ENCODE assay signal across 8 cellular contexts in genomic region chr1:52552505-52553371, GRCh38. TPM values are rescaled to one million over a fixed set of nuclear protein-coding genes. Genes with fewer than 3 reads are reported as not detected.
A peak's percentile ranks its signal among the peaks of the same experiment; 100 is the strongest.
DNase-seq lines count a peak whose midpoint lies in the region; ATAC-seq and TF ChIP-seq lines count a peak whose summit lies in the region.

Gene TUT4 (minus strand): TSS chr1:52553092. CDS start chr1:52526280, 26,812 bp downstream.

- H2BK5ac ChIP-seq in trophoblast cell (ENCODE audit: low read depth, low read length, poor library complexity): peak within 1 kb of the TSS; percentile 89

- H3K9me3 ChIP-seq in heart left ventricle: no peaks in the 10 kb centered on the region
- H3K9me3 ChIP-seq in trophoblast cell (ENCODE audit: insufficient read depth, low read depth, low read length): no peaks in the 10 kb centered on the region
- H3K9me3 ChIP-seq in tibial artery: no peaks in the 10 kb centered on the region

- peak within 1 kb of the TSS; percentile 72 for H3K4me2 ChIP-seq in trophoblast cell (ENCODE audit: low read length)

- H3K27me3 Mint-ChIP-seq in activated naive CD8-positive, alpha-beta T cell treated with anti-CD3 and anti-CD28 coated beads, Interleukin-2, amount 50 U/mL, for 24 hours: no peaks in the 10 kb centered on the region

- H4K12ac ChIP-seq in trophoblast cell (ENCODE audit: low read depth, low read length): peak within 1 kb of the TSS; percentile 81

- WGBS in heart left ventricle, 4 donors: 0 to 1% (median 1%) methylated on average over 31 to 68 of the region's 68 CpGs
- WGBS in trophoblast cell (ENCODE audit: extremely low coverage, insufficient coverage, insufficient read length): no CpG with 5 or more reads among the region's 68 CpGs

- H3K79me2 ChIP-seq in trophoblast cell (ENCODE audit: control insufficient read depth, insufficient read depth, low read length, poor library complexity): peaks cover 11% of the 10 kb centered on the region

- peak within 1 kb of the TSS; percentile 36 for H2AK5ac ChIP-seq in trophoblast cell (ENCODE audit: low read length)

- H3K14ac ChIP-seq in trophoblast cell (ENCODE audit: low read length): peak within 1 kb of the TSS; percentile 79

- peaks cover 0 to 30% (median 13%) of the 10 kb centered on the region in 12 donors for H3K4me1 ChIP-seq in heart left ventricle
- peaks cover 2 to 5% of the 10 kb centered on the region in 2 experiments for H3K4me1 ChIP-seq in trophoblast cell (ENCODE audit: control insufficient read depth in 1 of 2, insufficient read depth in 2 of 2, low read length in 2 of 2)
- peaks cover 0 to 12% (median 5%) of the 10 kb centered on the region in 4 donors for H3K4me1 ChIP-seq in tibial artery

- peak in 1 of 2 donors; percentile 35 for TF ChIP-seq POLR2A in heart left ventricle (IDR thresholded peaks at IDR 0.05)

- peak; percentile 63 for ATAC-seq in activated naive CD8-positive, alpha-beta T cell treated with anti-CD3 and anti-CD28 coated beads, Interleukin-2, amount 50 U/mL, for 24 hours
- peak; percentile 89 to 92 (median 91) for ATAC-seq in heart left ventricle

- H3K18ac ChIP-seq in trophoblast cell (ENCODE audit: low read length): peak within 1 kb of the TSS; percentile 93

- peak within 1 kb of the TSS; percentile 7 for H2BK12ac ChIP-seq in trophoblast cell (ENCODE audit: low read length)

- H3K4ac ChIP-seq in trophoblast cell (ENCODE audit: low read depth, low read length): peak within 1 kb of the TSS; percentile 46

- no peaks in the 10 kb centered on the region for H3K27me3 ChIP-seq in H7 (ENCODE audit: control insufficient read depth, insufficient read depth, low read length)
- H3K27me3 ChIP-seq in heart left ventricle: no peaks in the 10 kb centered on the region
- no peaks in the 10 kb centered on the region for H3K27me3 ChIP-seq in trophoblast cell (ENCODE audit: insufficient read depth, low read length)
- H3K27me3 ChIP-seq in tibial artery: no peaks in the 10 kb centered on the region

- no peaks in the 10 kb centered on the region for H3K9me3 Mint-ChIP-seq in activated naive CD8-positive, alpha-beta T cell treated with anti-CD3 and anti-CD28 coated beads, Interleukin-2, amount 50 U/mL, for 24 hours

- H3K4me3 ChIP-seq in H7 (ENCODE audit: insufficient read depth, low read depth, low read length) (peak within 1 kb of the TSS; percentile 93), heart left ventricle (peak within 1 kb of the TSS; percentile 77 to 100 (median 98)), trophoblast cell (ENCODE audit: low read depth, low read length) (peak within 1 kb of the TSS; percentile 99), tibial artery (peak within 1 kb of the TSS; percentile 77 to 82)

- DNase-seq in EH (ENCODE audit: low read depth): peak; percentile 77
- DNase-seq in H7: peak; percentile 94
- DNase-seq in MV-4-11 (lab: John Stamatoyannopoulos, UW): peak; percentile 37
- peak; percentile 48 to 71 for DNase-seq in SW 1271 (lab: John Stamatoyannopoulos, UW)
- DNase-seq in activated naive CD8-positive, alpha-beta T cell treated with anti-CD3 and anti-CD28 coated beads, Interleukin-2, amount 50 U/mL, for 24 hours: peak; percentile 77
- peak; percentile 82 to 90 (median 85) for DNase-seq in heart left ventricle
- peak; percentile 57 to 70 for DNase-seq in trophoblast cell
- peak; percentile 72 to 82 for DNase-seq in tibial artery

- H3K4me1 Mint-ChIP-seq in activated naive CD8-positive, alpha-beta T cell treated with anti-CD3 and anti-CD28 coated beads, Interleukin-2, amount 50 U/mL, for 24 hours: peaks cover 39% of the 10 kb centered on the region

- H3K4me3 Mint-ChIP-seq in activated naive CD8-positive, alpha-beta T cell treated with anti-CD3 and anti-CD28 coated beads, Interleukin-2, amount 50 U/mL, for 24 hours: no peak within 1 kb of the TSS

- no peaks in the 10 kb centered on the region for H3K36me3 Mint-ChIP-seq in activated naive CD8-positive, alpha-beta T cell treated with anti-CD3 and anti-CD28 coated beads, Interleukin-2, amount 50 U/mL, for 24 hours (ENCODE audit: low read depth)

- H3K27ac ChIP-seq in heart left ventricle (peak within 1 kb of the TSS; percentile 48 to 96 (median 92)), trophoblast cell (ENCODE audit: low read depth, low read length) (peak within 1 kb of the TSS; percentile 95), tibial artery (peak within 1 kb of the TSS; percentile 88 to 89)

- H3K36me3 ChIP-seq in H7 (replicated peaks; ENCODE audit: control insufficient read depth, insufficient read depth, low read length): no peaks in the 10 kb centered on the region
- H3K36me3 ChIP-seq in heart left ventricle: no peaks in the 10 kb centered on the region
- no peaks in the 10 kb centered on the region for H3K36me3 ChIP-seq in trophoblast cell (ENCODE audit: control insufficient read depth in 1 of 2, insufficient read depth in 2 of 2, low read length in 2 of 2)
- no peaks in the 10 kb centered on the region for H3K36me3 ChIP-seq in tibial artery

- H4K91ac ChIP-seq in trophoblast cell (ENCODE audit: low read depth, low read length): peak within 1 kb of the TSS; percentile 88

- H4K8ac ChIP-seq in trophoblast cell (ENCODE audit: low read depth, low read length): peak within 1 kb of the TSS; percentile 83

- peak in 1 of 12 donors; percentile 32 for TF ChIP-seq CTCF in heart left ventricle (IDR thresholded peaks at IDR 0.05)
- TF ChIP-seq CTCF in tibial artery (IDR thresholded peaks at IDR 0.05): no peak

- H3K9ac ChIP-seq in trophoblast cell (ENCODE audit: low read length): peak within 1 kb of the TSS; percentile 83

- intact Hi-C loops in heart left ventricle (cut with DNase I): loop anchor here in 8 of 10 donors (2.0 to 10.0 kb wide), 6 partner anchors 50 to 145 kb away; partner anchors contain the start of genes GPX7 (in 6 of the 8) and COA7 (in 1 of the 8)
- intact Hi-C loops in tibial artery (cut with DNase I; ENCODE audit: low total_unique reads): loop anchor here (1.0 kb wide), 1 partner anchor 44 kb away; no protein-coding TSS in a partner anchor

- peak within 1 kb of the TSS; percentile 51 for H2AFZ ChIP-seq in trophoblast cell (ENCODE audit: insufficient read depth, low read length, poor library complexity)

- peak within 1 kb of the TSS; percentile 73 for H3K27ac Mint-ChIP-seq in activated naive CD8-positive, alpha-beta T cell treated with anti-CD3 and anti-CD28 coated beads, Interleukin-2, amount 50 U/mL, for 24 hours

- H3K79me1 ChIP-seq in trophoblast cell (ENCODE audit: low read length): peaks cover 13% of the 10 kb centered on the region

- peak within 1 kb of the TSS; percentile 83 for H2BK120ac ChIP-seq in trophoblast cell (ENCODE audit: insufficient read depth, low read length, poor library complexity)

- no peak within 1 kb of the TSS for H3K23ac ChIP-seq in trophoblast cell (ENCODE audit: low read length)

RNA-seq across cellular contexts. Expression of gene TUT4, which starts in this region (rescaled TPM):
- 52.4 and 64.6 TPM in 2 replicates for total RNA-seq in H7 (2014; rRNA removed; shearing (Covaris generic))
- total RNA-seq in heart left ventricle: 10 to 100 TPM; 23.7 to 43.8 (median 31.5) TPM
- polyA plus RNA-seq in heart left ventricle: 10 to 100 TPM; 14.8 to 21.4 TPM
- polyA plus RNA-seq in trophoblast cell (2013): 35.7 and 39.6 TPM in 2 replicates

Comparison
In these comparisons a context has a peak if more than half of its experiments do, and no peak if none do; other contexts are left out.
1. Peak in every context shown above with its lines: DNase-seq, ATAC-seq, H3K4me3 ChIP-seq and H3K27ac ChIP-seq.
2. DNase-seq: peak in every context shown above with its lines; median percentile 94 in H7; 85 in heart left ventricle; 77 in EH; 77 in activated naive CD8-positive, alpha-beta T cell treated with anti-CD3 and anti-CD28 coated beads, Interleukin-2, amount 50 U/mL, for 24 hours; 77 in tibial artery; 64 in trophoblast cell; 60 in SW 1271; 37 in MV-4-11.